Comparison of ENCODE assay signal across 15 cellular contexts in the genomic region with DNA sequence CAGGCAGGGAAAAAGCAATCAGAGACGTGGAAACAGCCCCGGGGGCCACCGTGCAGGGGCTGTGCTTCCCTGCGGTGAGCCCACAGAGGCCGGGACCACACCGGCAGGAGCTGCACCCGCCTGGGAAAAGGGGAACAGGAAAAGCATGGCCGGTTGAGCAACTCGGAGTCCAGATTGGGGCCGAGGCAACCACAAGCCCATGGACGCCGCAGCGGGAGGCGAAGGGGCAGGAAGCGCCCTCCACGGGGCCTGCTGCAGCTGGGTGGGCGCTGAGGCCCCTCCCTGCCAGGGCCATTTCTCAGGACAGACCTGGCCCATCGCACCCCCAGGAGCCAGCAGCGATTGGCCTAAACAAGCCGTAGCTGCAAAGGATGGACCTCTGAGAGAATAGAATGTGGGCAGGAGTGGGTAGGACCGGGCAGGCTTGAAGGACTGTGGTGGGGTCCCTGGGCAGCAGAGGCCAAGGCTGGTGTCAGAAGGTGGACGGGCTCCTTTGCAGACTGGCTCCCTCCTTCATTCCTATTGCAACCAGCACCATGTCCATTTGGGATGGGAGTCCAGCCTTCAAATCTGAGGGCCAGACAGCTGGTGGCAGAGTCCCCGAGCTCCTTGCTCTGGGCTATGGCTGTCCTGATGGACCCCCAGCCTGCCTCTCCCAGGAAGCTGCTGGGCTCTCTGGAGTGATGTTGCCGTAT. TPM values are rescaled to one million over a fixed set of nuclear protein-coding genes. Genes with fewer than 3 reads are reported as not detected.
DNase-seq lines count a peak whose midpoint lies in the region; ATAC-seq and TF ChIP-seq lines count a peak whose summit lies in the region.
"Had no signal": no experiment of that assay in that cellular context is flagged by ENCODE, and none has a peak within 500 bp of the region (broad histone marks: within the 10 kb centered on the region; RNA-seq: fewer than 3 reads in every experiment).

No MANE protein-coding gene starts in this region.

- peak; percentile 38 to 78 (median 67) for ATAC-seq in heart right ventricle

- H3K4me1 ChIP-seq in Peyer's patch (peaks cover 0 to 8% (median 2%) of the 10 kb centered on the region in 4 donors), heart right ventricle (peaks cover 0 to 19% (median 0%) of the 10 kb centered on the region in 9 donors)

- peak overlapping the region in 1 of 4 donors; percentile 9 for H3K4me3 ChIP-seq in Peyer's patch
- H3K4me3 ChIP-seq in heart right ventricle: no peak overlapping the region
- no peak overlapping the region for H3K4me3 ChIP-seq in MG63
- H3K4me3 ChIP-seq: sigmoid colon had no signal

- H3K9me3 ChIP-seq in Peyer's patch (no peaks in the 10 kb centered on the region), heart right ventricle (no peaks in the 10 kb centered on the region), MG63 (no peaks in the 10 kb centered on the region)
- H3K9me3 ChIP-seq: sigmoid colon had no signal

- H3K36me3 ChIP-seq in Peyer's patch (no peaks in the 10 kb centered on the region), heart right ventricle (no peaks in the 10 kb centered on the region), MG63 (no peaks in the 10 kb centered on the region)
- H3K36me3 ChIP-seq: sigmoid colon had no signal

- no peak for TF ChIP-seq CTCF in Peyer's patch (IDR thresholded peaks at IDR 0.05)
- no peak for TF ChIP-seq CTCF in heart right ventricle (IDR thresholded peaks at IDR 0.05)

- H3K27me3 ChIP-seq in Peyer's patch (no peaks in the 10 kb centered on the region), heart right ventricle (peaks cover 0 to 45% (median 37%) of the 10 kb centered on the region in 7 donors), MG63 (no peaks in the 10 kb centered on the region; the same call in 1 of the 2 replicates)

- intact Hi-C loops in heart right ventricle (cut with DNase I): loop anchor here in 3 of 10 donors (10.0 kb wide), 3 partner anchors 75 to 685 kb away; partner anchors contain the start of gene FOXF1 (in 1 of the 3)
- intact Hi-C loops in posterior cingulate gyrus (cut with DNase I): no loop called here

- DNase-seq in GF-D8 (lab: John Stamatoyannopoulos, UW) (peak; percentile 61), Peyer's patch (peak; percentile 41 to 69 (median 50)), heart right ventricle (peak; percentile 35 to 45), posterior cingulate gyrus (peak in 8 of 10 donors; percentile 25 to 91 (median 42)), NCI-H1048 (lab: John Stamatoyannopoulos, UW) (no peak), occipital lobe (lab: John Stamatoyannopoulos, UW) (no peak), MG63 (no peak)
- DNase-seq in central memory CD4-positive, alpha-beta T cell: no peak
- DNase-seq: activated CD4-positive, alpha-beta T cell treated with anti-CD3 and anti-CD28 coated beads, Interleukin-2, amount 50 U/mL, for 48 hours; CD4-positive, alpha-beta memory T cell; Karpas-422; NCI-H2081 treated with DMSO at 0.1 percent for 48 hours; NK-92 treated with Interleukin-12 subunit alpha and Interleukin-12 subunit beta, amount 100 ng/mL, for 24 hours; sigmoid colon; T-helper 1 cell had no signal

- TF ChIP-seq POLR2A in Peyer's patch (IDR thresholded peaks at IDR 0.05): no peak

- 71 to 72% methylated on average over 24 of the region's 24 CpGs for WGBS in heart right ventricle, 2 donors

- H3K27ac ChIP-seq in Peyer's patch (peak overlapping the region in 2 of 4 donors; percentile 22 to 27), heart right ventricle (peak overlapping the region in 1 of 10 donors; percentile 44)
- H3K27ac ChIP-seq: sigmoid colon had no signal

RNA-seq across cellular contexts. Expression of gene COX4I1, which starts 30.4 kb away (rescaled TPM):
- total RNA-seq in Peyer's patch (100 to 1,000 TPM; 377 to 758 (median 713) TPM), heart right ventricle (1,000 to 10,000 TPM; 1,221 to 2,099 (median 1,899) TPM), occipital lobe (201 TPM)
- polyA plus RNA-seq in heart right ventricle: 1,000 to 10,000 TPM; 2,661 to 4,942 TPM
- 673 and 682 TPM in 2 replicates for total RNA-seq in MG63 (2014; rRNA removed; shearing (Covaris generic); ENCODE audit: low replicate concordance)

RNA-seq across cellular contexts. Expression of gene EMC8, which starts 30.6 kb away (rescaled TPM):
- total RNA-seq in Peyer's patch (10 to 100 TPM; 37.2 to 38.9 (median 38.5) TPM), heart right ventricle (10 to 100 TPM; 17.8 to 29.0 (median 26.1) TPM), occipital lobe (15.0 TPM)
- 10 to 100 TPM in 1 of 2 donors, 1 to 10 TPM in 1; 6.2 to 23.1 TPM for polyA plus RNA-seq in heart right ventricle
- 37.7 and 46.4 TPM in 2 replicates for total RNA-seq in MG63 (2014; rRNA removed; shearing (Covaris generic); ENCODE audit: low replicate concordance)

Comparison
In these comparisons a context has a peak if more than half of its experiments do, and no peak if none do; other contexts are left out.
1. DNase-seq: peak in GF-D8 (single experiment), Peyer's patch (3 of 3), heart right ventricle (2 of 2) and posterior cingulate gyrus (8 of 10); none in central memory CD4-positive, alpha-beta T cell (single experiment), NCI-H1048 (single experiment), occipital lobe (single experiment) and MG63 (single experiment).